In genomic region chr2:233498126-233498525, GRCh38 we compare ENCODE assay signal across 25 cellular contexts.
"Had no signal": no experiment of that assay in that cellular context is flagged by ENCODE, and none has a peak within 500 bp of the region (broad histone marks: within the 10 kb centered on the region; RNA-seq: fewer than 3 reads in every experiment).

No MANE protein-coding gene starts in this region.

- H3K27ac ChIP-seq: heart right ventricle, left ventricle myocardium inferior, tibial nerve had no signal

- H3K27me3 Mint-ChIP-seq: activated naive CD4-positive, alpha-beta T cell treated with anti-CD3 and anti-CD28 coated beads, Interleukin-2, amount 10 ng/mL, durations not matched to agents 7 days and 5 days had no signal

- H3K4me3 Mint-ChIP-seq: activated naive CD4-positive, alpha-beta T cell treated with anti-CD3 and anti-CD28 coated beads, Interleukin-2, amount 10 ng/mL, durations not matched to agents 7 days and 5 days; immature natural killer cell had no signal

- FAIRE-seq: astrocyte, bronchial epithelial cell, urothelium cell line had no signal

- H3K4me1 Mint-ChIP-seq: immature natural killer cell had no signal

- H3K4me3 ChIP-seq: heart right ventricle, left ventricle myocardium inferior, tibial nerve had no signal

- H3K4me1 ChIP-seq: tibial nerve had no signal

- ATAC-seq: esophagus mucosa, heart right ventricle had no signal

- DNase-seq: activated CD4-positive, alpha-beta T cell treated with anti-CD3 and anti-CD28 coated beads, Interleukin-2, amount 50 U/mL, for 1 hour; activated CD4-positive, CD25-positive, alpha-beta regulatory T cell treated with anti-CD3 and anti-CD28 coated beads, Interleukin-2, amount 50 U/mL, for 72 hours; activated CD8-positive, alpha-beta memory T cell treated with anti-CD3 and anti-CD28 coated beads, Interleukin-2, amount 50 U/mL, for 4 hours; activated effector memory CD4-positive, alpha-beta T cell treated with Interleukin-2 at 50 U/mL for 16 hours; activated naive CD4-positive, alpha-beta T cell treated with anti-CD3 and anti-CD28 coated beads, Interleukin-2, amount 10 ng/mL, durations not matched to agents 7 days and 5 days; activated T-cell treated with anti-CD3 and anti-CD28 coated beads, Interleukin-2, amount 50 U/mL, for 48 hours; cerebellar nuclear complex; effector CD4-positive, alpha-beta T cell; heart right ventricle; immature natural killer cell; kidney glomerular epithelial cell; left ventricle myocardium inferior; mammary epithelial cell; occipital lobe; posterior cingulate gyrus; retina; stimulated activated CD8-positive, alpha-beta memory T cell treated with anti-CD3 and anti-CD28 coated beads, Interleukin-4, amount 100 ng/mL, for 48 hours; stimulated activated naive CD8-positive, alpha-beta T cell treated with anti-CD3 and anti-CD28 coated beads, Interleukin-15, Interleukin-2, amounts not matched to agents 100 U/mL and 50 U/mL, for 24 hours; substantia nigra; T-helper 9 cell had no signal

- H3K27ac Mint-ChIP-seq: activated naive CD4-positive, alpha-beta T cell treated with anti-CD3 and anti-CD28 coated beads, Interleukin-2, amount 10 ng/mL, durations not matched to agents 7 days and 5 days; immature natural killer cell had no signal

- H3K27me3 ChIP-seq: heart right ventricle, tibial nerve had no signal
